38 cellular contexts compared by ENCODE assay signal in the genomic region with DNA sequence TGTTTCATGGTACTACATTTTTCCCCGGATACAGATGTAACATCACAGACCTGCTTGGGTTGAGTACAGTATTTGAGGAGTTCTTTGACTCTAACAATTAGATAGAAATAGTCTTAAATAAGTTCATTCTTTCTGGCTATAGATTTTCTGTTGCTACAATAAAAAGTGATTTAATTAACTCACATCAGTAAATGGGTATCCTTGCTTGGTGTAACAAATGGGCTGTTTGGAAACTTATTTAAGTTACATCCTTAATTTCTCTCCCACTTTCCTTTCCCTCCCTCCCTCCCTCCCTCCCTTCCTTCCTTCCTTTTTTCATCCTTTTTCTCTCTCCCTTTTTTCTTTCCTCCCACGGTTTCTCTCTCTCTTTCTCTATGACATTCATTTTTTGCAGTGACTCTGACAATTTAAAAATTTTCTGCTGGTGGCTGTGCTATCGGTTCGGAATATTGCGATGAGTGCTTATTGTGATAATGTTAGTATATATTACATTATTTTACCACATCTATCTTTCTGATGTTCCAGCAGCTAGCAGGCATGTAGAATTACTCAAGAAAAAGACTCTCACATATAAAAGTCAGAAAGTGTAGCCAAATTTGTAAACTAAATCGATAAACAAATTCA. TPM values are rescaled to one million over a fixed set of nuclear protein-coding genes. Genes with fewer than 3 reads are reported as not detected.
"Had no signal": no experiment of that assay in that cellular context is flagged by ENCODE, and none has a peak within 500 bp of the region (broad histone marks: within the 10 kb centered on the region; RNA-seq: fewer than 3 reads in every experiment).

No MANE protein-coding gene starts in this region.

- H3K36me3 ChIP-seq: MG63 had no signal

- H3K27me3 ChIP-seq: MG63 had no signal

- H3K4me3 ChIP-seq: MG63 had no signal

- H3K9me3 ChIP-seq: MG63 had no signal

- DNase-seq: Karpas-422, Kasumi-1, MG63, MM.1S, MV-4-11, NCI-H1048, NCI-H1092, NCI-H1092 treated with DMSO at 0.1 percent for 48 hours, NCI-H1105, NCI-H1105 treated with DMSO at 0.1 percent for 48 hours, NCI-H1417, NCI-H1417 treated with DMSO at 0.1 percent for 48 hours, NCI-H1436, NCI-H1436 treated with DMSO at 0.1 percent for 48 hours, NCI-H146, NCI-H1694, NCI-H1694 treated with DMSO at 0.1 percent for 48 hours, NCI-H187, NCI-H187 treated with DMSO at 0.1 percent for 48 hours, NCI-H1930, NCI-H2029, NCI-H2029 treated with DMSO at 0.1 percent for 48 hours, NCI-H2081, NCI-H2081 treated with DMSO at 0.1 percent for 48 hours, NCI-H2107, NCI-H2171, NCI-H2171 treated with DMSO at 0.1 percent for 48 hours, NCI-H2227 treated with DMSO at 0.1 percent for 48 hours, NCI-H226, NCI-H345, NCI-H446, NCI-H446 treated with DMSO at 0.1 percent for 48 hours, NCI-H510A, NCI-H510A treated with DMSO at 0.1 percent for 48 hours had no signal

RNA-seq across cellular contexts. Expression of a gene that starts 3.2 kb away (rescaled TPM):
- total RNA-seq: LHCN-M2, M059J, MCF 10A, NCI-H460 had no signal

RNA-seq across cellular contexts. Expression of a gene that starts 37.6 kb away (rescaled TPM):
- total RNA-seq: LHCN-M2, M059J, MCF 10A, NCI-H460 had no signal

RNA-seq across cellular contexts. Expression of a gene that starts 54.6 kb away (rescaled TPM):
- total RNA-seq: LHCN-M2, M059J, MCF 10A, NCI-H460 had no signal
